ENCODE assay signal across 32 cellular contexts in the genomic region with DNA sequence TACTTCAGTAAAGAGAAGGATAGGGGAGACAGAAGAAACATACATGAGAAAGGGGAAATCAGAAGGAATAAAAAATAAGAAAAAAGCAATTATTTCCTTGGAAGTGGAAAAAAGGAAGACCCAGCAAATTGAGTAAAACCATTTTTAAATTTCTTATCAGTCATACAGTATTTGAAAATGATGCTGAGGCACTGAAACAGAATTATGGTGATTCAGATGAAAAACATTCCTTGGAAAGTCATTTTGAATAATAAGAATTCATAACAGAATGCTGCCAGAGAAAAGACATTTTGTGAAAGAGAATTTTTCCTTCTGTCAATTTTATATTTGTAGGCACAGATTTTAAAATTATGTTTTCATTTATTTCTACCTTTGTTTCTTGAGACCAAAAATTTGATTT.
A peak's percentile ranks its signal among the peaks of the same experiment; 100 is the strongest.
DNase-seq lines count a peak whose midpoint lies in the region; ATAC-seq and TF ChIP-seq lines count a peak whose summit lies in the region.
"Had no signal": no experiment of that assay in that cellular context is flagged by ENCODE, and none has a peak within 500 bp of the region (broad histone marks: within the 10 kb centered on the region; RNA-seq: fewer than 3 reads in every experiment).

No MANE protein-coding gene starts in this region.

- H3K4me2 ChIP-seq in GM23338 (no peak overlapping the region), SK-N-SH (peak overlapping the region; percentile 17; the same call in 1 of the 2 replicates)
- H3K4me2 ChIP-seq: BLaER1 treated with 17β-estradiol and CSF1 and Interleukin-3, amounts not matched to agents 10 nM and 100 nM had no signal

- no peak for TF ChIP-seq EP300 in SK-N-SH (IDR thresholded peaks at IDR 0.05; ENCODE audit: borderline replicate concordance in 1 of 2, low read depth in 1 of 2, low read length in 1 of 2)

- H3K27me3 Mint-ChIP-seq in GM23338 (ENCODE audit: insufficient read depth, low read depth, poor library complexity): peaks cover 2% of the 10 kb centered on the region
- no peaks in the 10 kb centered on the region for H3K27me3 Mint-ChIP-seq in activated T-helper 2 cell treated with anti-CD3 and anti-CD28 coated beads, Interferon-gamma antibody, Interleukin-2, Interleukin-4, amounts not matched to agents 10 μg/mL and 5 μg/mL and 100 μg/mL, durations not matched to agents 14 hours and 24 hours and 36 hours (ENCODE audit: low read depth)
- H3K27me3 Mint-ChIP-seq: dendritic cell treated with granulocyte-macrophage colony-stimulating factor and Interleukin-4, amounts not matched to agents 40 ng/mL and 50 ng/mL, for 4 days; stimulated activated naive CD8-positive, alpha-beta T cell treated with anti-CD3 and anti-CD28 coated beads, Interleukin-15, amount 100 ng/mL, for 72 hours had no signal

- H3K4me3 Mint-ChIP-seq in GM23338: no peak overlapping the region
- H3K4me3 Mint-ChIP-seq in activated T-helper 2 cell treated with anti-CD3 and anti-CD28 coated beads, Interferon-gamma antibody, Interleukin-2, Interleukin-4, amounts not matched to agents 10 μg/mL and 5 μg/mL and 100 μg/mL, durations not matched to agents 14 hours and 24 hours and 36 hours (ENCODE audit: low read depth): no peak overlapping the region
- H3K4me3 Mint-ChIP-seq: dendritic cell treated with granulocyte-macrophage colony-stimulating factor and Interleukin-4, amounts not matched to agents 40 ng/mL and 50 ng/mL, for 4 days; nephron; stimulated activated naive CD8-positive, alpha-beta T cell treated with anti-CD3 and anti-CD28 coated beads, Interleukin-15, amount 100 ng/mL, for 72 hours had no signal

- intact Hi-C loops in activated T-helper 2 cell treated with anti-CD3 and anti-CD28 coated beads, Interferon-gamma antibody, Interleukin-2, Interleukin-4, amounts not matched to agents 10 μg/mL and 5 μg/mL and 100 μg/mL, durations not matched to agents 14 hours and 24 hours and 36 hours (cut with micrococcal nuclease): no loop called here

- H3K4me1 ChIP-seq in GM23338 (ENCODE audit: insufficient read depth) (no peaks in the 10 kb centered on the region), SK-N-SH (ENCODE audit: control insufficient read depth in 1 of 2, insufficient read depth in 2 of 2, low read depth in 1 of 2, low read length in 1 of 2) (peaks cover 0 to 3% of the 10 kb centered on the region in 2 experiments; a peak in 1 of 4 replicates), neuron (ENCODE audit: insufficient read depth, low read length) (peaks cover 15% of the 10 kb centered on the region)
- H3K4me1 ChIP-seq: adrenal gland; BLaER1 treated with 17β-estradiol and CSF1 and Interleukin-3, amounts not matched to agents 10 nM and 100 nM; heart right ventricle; left ventricle myocardium inferior; right lobe of liver had no signal

- H3K9me3 Mint-ChIP-seq in GM23338: no peaks in the 10 kb centered on the region
- H3K9me3 Mint-ChIP-seq in activated T-helper 2 cell treated with anti-CD3 and anti-CD28 coated beads, Interferon-gamma antibody, Interleukin-2, Interleukin-4, amounts not matched to agents 10 μg/mL and 5 μg/mL and 100 μg/mL, durations not matched to agents 14 hours and 24 hours and 36 hours: no peaks in the 10 kb centered on the region
- H3K9me3 Mint-ChIP-seq: dendritic cell treated with granulocyte-macrophage colony-stimulating factor and Interleukin-4, amounts not matched to agents 40 ng/mL and 50 ng/mL, for 4 days; nephron had no signal

- H4K20me1 ChIP-seq in GM23338 (replicated peaks; ENCODE audit: insufficient read depth): no peaks in the 10 kb centered on the region
- H4K20me1 ChIP-seq in SK-N-SH (ENCODE audit: insufficient read depth): no peaks in the 10 kb centered on the region
- H4K20me1 ChIP-seq: BLaER1 treated with 17β-estradiol and CSF1 and Interleukin-3, amounts not matched to agents 10 nM and 100 nM had no signal

- no peaks in the 10 kb centered on the region; the same call in 2 of the 3 replicates for H3K4me1 Mint-ChIP-seq in GM23338
- no peaks in the 10 kb centered on the region for H3K4me1 Mint-ChIP-seq in activated T-helper 2 cell treated with anti-CD3 and anti-CD28 coated beads, Interferon-gamma antibody, Interleukin-2, Interleukin-4, amounts not matched to agents 10 μg/mL and 5 μg/mL and 100 μg/mL, durations not matched to agents 14 hours and 24 hours and 36 hours (ENCODE audit: low read depth)
- H3K4me1 Mint-ChIP-seq: nephron; stimulated activated naive CD8-positive, alpha-beta T cell treated with anti-CD3 and anti-CD28 coated beads, Interleukin-15, amount 100 ng/mL, for 72 hours had no signal

- H3K27ac ChIP-seq in GM23338 (ENCODE audit: low read depth) (no peak overlapping the region), SK-N-SH (ENCODE audit: low read depth in 2 of 2, low read length in 1 of 2) (peak overlapping the region; percentile 72 to 79; a peak in 3 of 4 replicates), epithelial cell of prostate (peak overlapping the region; percentile 61)
- H3K27ac ChIP-seq: adrenal gland; BLaER1 treated with 17β-estradiol and CSF1 and Interleukin-3, amounts not matched to agents 10 nM and 100 nM; cardiac muscle cell; heart right ventricle; left ventricle myocardium inferior; right lobe of liver had no signal

- H3K36me3 ChIP-seq in GM23338 (ENCODE audit: insufficient read depth) (no peaks in the 10 kb centered on the region), SK-N-SH (replicated peaks in 1 of 2; ENCODE audit: control insufficient read depth in 1 of 2, insufficient read depth in 2 of 2, low read length in 1 of 2) (no peaks in the 10 kb centered on the region), neuron (ENCODE audit: insufficient read depth, low read length) (no peaks in the 10 kb centered on the region)
- H3K36me3 ChIP-seq: adrenal gland; BLaER1 treated with 17β-estradiol and CSF1 and Interleukin-3, amounts not matched to agents 10 nM and 100 nM; cardiac muscle cell; heart right ventricle; left ventricle myocardium inferior; right lobe of liver; tibial artery had no signal

- peak overlapping the region; percentile 32; the same call in 1 of the 2 replicates for H3K9ac ChIP-seq in SK-N-SH
- H3K9ac ChIP-seq: BLaER1 treated with 17β-estradiol and CSF1 and Interleukin-3, amounts not matched to agents 10 nM and 100 nM had no signal

- H3K9me3 ChIP-seq in SK-N-SH (no peaks in the 10 kb centered on the region), neuron (ENCODE audit: low read length) (no peaks in the 10 kb centered on the region)
- H3K9me3 ChIP-seq: adrenal gland, heart right ventricle, right lobe of liver, tibial artery had no signal

- POLR2A ChIA-PET in SK-N-SH (lab: Yijun Ruan, JAX): no interaction called here

- H3K9me2 ChIP-seq in GM23338 (ENCODE audit: insufficient read depth) (no peaks in the 10 kb centered on the region), SK-N-SH (no peaks in the 10 kb centered on the region)

- H3F3A ChIP-seq in GM23338 (replicated peaks; ENCODE audit: low read depth): no peaks in the 10 kb centered on the region
- peaks cover 20% of the 10 kb centered on the region for H3F3A ChIP-seq in SK-N-SH (replicated peaks; ENCODE audit: insufficient read depth)

- TF ChIP-seq CTCF in GM23338 (conservative IDR thresholded peaks at IDR 0.05; ENCODE audit: low read depth in 2 of 2) (no peak), SK-N-SH (IDR thresholded peaks at IDR 0.05) (no peak)

- ATAC-seq in GM23338 (no peak), HG03025 (IDR thresholded peaks at IDR 0.05; ENCODE audit: low FRiP score, unreplicated experiment) (no peak)
- ATAC-seq: activated CD4-positive, CD25-positive, alpha-beta regulatory T cell treated with anti-CD3 and anti-CD28 coated beads, Interleukin-2, amount 50 U/mL, for 24 hours; HCT116; heart right ventricle; PC-3; right lobe of liver; stimulated activated naive CD8-positive, alpha-beta T cell treated with anti-CD3 and anti-CD28 coated beads, Interleukin-15, amount 100 ng/mL, for 72 hours had no signal

- H3K27me3 ChIP-seq in GM23338 (ENCODE audit: insufficient read depth) (no peaks in the 10 kb centered on the region), SK-N-SH (ENCODE audit: insufficient read depth) (no peaks in the 10 kb centered on the region), neuron (ENCODE audit: insufficient read depth, low read length) (no peaks in the 10 kb centered on the region)
- H3K27me3 ChIP-seq: adrenal gland; BLaER1 treated with 17β-estradiol and CSF1 and Interleukin-3, amounts not matched to agents 10 nM and 100 nM; cardiac muscle cell; heart right ventricle; right lobe of liver; tibial artery had no signal

- peak overlapping the region; percentile 92; the same call in 1 of the 2 replicates for H2AFZ ChIP-seq in GM23338
- peak overlapping the region; percentile 57; the same call in 1 of the 2 replicates for H2AFZ ChIP-seq in SK-N-SH (ENCODE audit: low read depth)
- H2AFZ ChIP-seq in neuron (ENCODE audit: low read depth, low read length): peak overlapping the region; percentile 82

- H3K79me2 ChIP-seq in GM23338 (replicated peaks; ENCODE audit: insufficient read depth) (no peaks in the 10 kb centered on the region), SK-N-SH (ENCODE audit: insufficient read depth) (no peaks in the 10 kb centered on the region)

- CTCF ChIA-PET in SK-N-SH (lab: Yijun Ruan, JAX): no interaction called here

- DNase-seq in GM23338 (ENCODE audit: low spot score) (no peak), SK-N-SH (no peak), epithelial cell of prostate (ENCODE audit: low read depth, low spot score) (no peak), NCI-H2227 (lab: John Stamatoyannopoulos, UW; ENCODE audit: unreplicated experiment) (no peak)
- no peak for DNase-seq in activated T-helper 2 cell treated with anti-CD3 and anti-CD28 coated beads, Interferon-gamma antibody, Interleukin-2, Interleukin-4, amounts not matched to agents 10 μg/mL and 5 μg/mL and 100 μg/mL, durations not matched to agents 14 hours and 24 hours and 36 hours (ENCODE audit: low spot score)
- no peak for DNase-seq in activated CD4-positive, alpha-beta T cell treated with anti-CD3 and anti-CD28 coated beads for 48 hours
- DNase-seq: activated T-cell treated with anti-CD3 and anti-CD28 coated beads, Interleukin-2, amount 50 U/mL, for 1 hour; adrenal gland; COR-L47; DMS79; heart right ventricle; left ventricle myocardium inferior; midbrain; NCI-H1417 treated with DMSO at 0.1 percent for 48 hours; NCI-H2081 treated with DMSO at 0.1 percent for 48 hours; NCI-H446; PC-3; posterior cingulate gyrus; right lobe of liver; SIG-M5; stimulated activated CD4-positive, alpha-beta T cell treated with anti-CD3 and anti-CD28 coated beads, Interleukin-15, amount 100 ng/mL, for 24 hours; stimulated activated naive CD8-positive, alpha-beta T cell treated with anti-CD3 and anti-CD28 coated beads, Interleukin-15, amount 100 ng/mL, for 72 hours; T-helper 1 cell; tibial artery had no signal

- no peaks in the 10 kb centered on the region for H3K36me3 Mint-ChIP-seq in GM23338 (ENCODE audit: low read depth)
- H3K36me3 Mint-ChIP-seq in activated T-helper 2 cell treated with anti-CD3 and anti-CD28 coated beads, Interferon-gamma antibody, Interleukin-2, Interleukin-4, amounts not matched to agents 10 μg/mL and 5 μg/mL and 100 μg/mL, durations not matched to agents 14 hours and 24 hours and 36 hours (ENCODE audit: low read depth): no peaks in the 10 kb centered on the region

- H3K4me3 ChIP-seq in GM23338 (no peak overlapping the region), SK-N-SH (ENCODE audit: low read depth in 2 of 2, low read length in 1 of 2) (peak overlapping the region in 1 of 2 experiments; percentile 4; a peak in 1 of 4 replicates), neuron (ENCODE audit: low read length) (no peak overlapping the region)
- H3K4me3 ChIP-seq: adrenal gland; BLaER1 treated with 17β-estradiol and CSF1 and Interleukin-3, amounts not matched to agents 10 nM and 100 nM; cardiac muscle cell; heart right ventricle; left ventricle myocardium inferior; right lobe of liver had no signal

- no peak overlapping the region for H3K27ac Mint-ChIP-seq in GM23338
- no peak overlapping the region for H3K27ac Mint-ChIP-seq in activated T-helper 2 cell treated with anti-CD3 and anti-CD28 coated beads, Interferon-gamma antibody, Interleukin-2, Interleukin-4, amounts not matched to agents 10 μg/mL and 5 μg/mL and 100 μg/mL, durations not matched to agents 14 hours and 24 hours and 36 hours
- H3K27ac Mint-ChIP-seq: dendritic cell treated with granulocyte-macrophage colony-stimulating factor and Interleukin-4, amounts not matched to agents 40 ng/mL and 50 ng/mL, for 4 days; nephron; stimulated activated naive CD8-positive, alpha-beta T cell treated with anti-CD3 and anti-CD28 coated beads, Interleukin-15, amount 100 ng/mL, for 72 hours had no signal

- no peak for TF ChIP-seq RAD21 in SK-N-SH (IDR thresholded peaks at IDR 0.05; ENCODE audit: low read length)
